In the genomic region with DNA sequence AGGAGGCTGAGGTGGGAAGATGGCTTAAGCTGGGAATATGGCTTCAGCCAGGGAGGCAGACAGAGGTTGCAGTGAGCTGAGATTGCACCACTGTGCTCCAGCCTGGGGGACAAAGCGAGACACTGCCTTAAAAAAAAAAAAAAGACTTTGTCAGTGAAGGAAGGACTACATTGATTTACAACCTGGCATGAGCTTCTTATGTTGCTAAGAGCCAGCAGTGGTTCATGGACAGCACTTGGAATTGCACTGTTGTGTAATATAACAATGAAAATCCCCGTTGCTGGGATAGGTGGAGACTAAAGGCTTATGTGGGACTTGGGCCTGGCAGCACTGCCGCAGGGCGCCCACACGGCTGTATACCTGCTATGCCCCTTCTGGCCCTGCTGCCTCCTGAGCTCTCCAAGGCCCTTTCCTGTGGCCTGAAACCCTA, we compare ENCODE assay signal across 1 cellular context.
TF ChIP-seq lines count a peak whose summit lies in the region.

No MANE protein-coding gene starts in this region.

TF ChIP-seq in HepG2, 621 proteins besides CTCF, POLR2A, EP300 and RAD21 (continued from another document):
- no peak for TF ChIP-seq SP5 (CRISPR knock-in tag; IDR thresholded peaks at IDR 0.05; ENCODE audit: borderline replicate concordance, low read depth)
- TF ChIP-seq RBM39 (IDR thresholded peaks at IDR 0.05; ENCODE audit: low read depth, low read length, poor library complexity, severe bottlenecking) = no peak
- TF ChIP-seq KMT2A (CRISPR knock-in tag; IDR thresholded peaks at IDR 0.05) = no peak
- TF ChIP-seq, protein P1, sequence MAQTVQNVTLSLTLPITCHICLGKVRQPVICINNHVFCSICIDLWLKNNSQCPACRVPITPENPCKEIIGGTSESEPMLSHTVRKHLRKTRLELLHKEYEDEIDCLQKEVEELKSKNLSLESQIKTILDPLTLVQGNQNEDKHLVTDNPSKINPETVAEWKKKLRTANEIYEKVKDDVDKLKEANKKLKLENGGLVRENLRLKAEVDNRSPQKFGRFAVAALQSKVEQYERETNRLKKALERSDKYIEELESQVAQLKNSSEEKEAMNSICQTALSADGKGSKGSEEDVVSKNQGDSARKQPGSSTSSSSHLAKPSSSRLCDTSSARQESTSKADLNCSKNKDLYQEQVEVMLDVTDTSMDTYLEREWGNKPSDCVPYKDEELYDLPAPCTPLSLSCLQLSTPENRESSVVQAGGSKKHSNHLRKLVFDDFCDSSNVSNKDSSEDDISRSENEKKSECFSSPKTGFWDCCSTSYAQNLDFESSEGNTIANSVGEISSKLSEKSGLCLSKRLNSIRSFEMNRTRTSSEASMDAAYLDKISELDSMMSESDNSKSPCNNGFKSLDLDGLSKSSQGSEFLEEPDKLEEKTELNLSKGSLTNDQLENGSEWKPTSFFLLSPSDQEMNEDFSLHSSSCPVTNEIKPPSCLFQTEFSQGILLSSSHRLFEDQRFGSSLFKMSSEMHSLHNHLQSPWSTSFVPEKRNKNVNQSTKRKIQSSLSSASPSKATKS (CRISPR knock-in tag; IDR thresholded peaks at IDR 0.05) = no peak
- TF ChIP-seq STAG1 (CRISPR knock-in tag; IDR thresholded peaks at IDR 0.05) = 0 out of 2 replicates have a peak, but pooled peaks have one; percentile 8
- TF ChIP-seq PLRG1 (conservative IDR thresholded peaks at IDR 0.05) = no peak
- no peak for TF ChIP-seq ZNF597 (CRISPR knock-in tag; IDR thresholded peaks at IDR 0.05)
- TF ChIP-seq NFE2L2 (IDR thresholded peaks at IDR 0.05; ENCODE audit: low read length) = no peak
- no peak; the same call in 1 of the 2 replicates for TF ChIP-seq HIC2 (CRISPR knock-in tag; IDR thresholded peaks at IDR 0.05; ENCODE audit: low read depth)
- peak; percentile 78 for TF ChIP-seq CEBPB (IDR thresholded peaks at IDR 0.05; ENCODE audit: borderline replicate concordance, low read depth, low read length)
- no peak for TF ChIP-seq ZNF30 (CRISPR knock-in tag; IDR thresholded peaks at IDR 0.05)
- TF ChIP-seq ATF6 (CRISPR knock-in tag; conservative IDR thresholded peaks at IDR 0.05) = no peak
- no peak for TF ChIP-seq SMARCC2 (IDR thresholded peaks at IDR 0.05)
- TF ChIP-seq ZBTB8A (CRISPR knock-in tag; IDR thresholded peaks at IDR 0.05; ENCODE audit: borderline replicate concordance, low read depth) = no peak
- no peak for TF ChIP-seq CENPX (CRISPR knock-in tag; IDR thresholded peaks at IDR 0.05)
- no peak for TF ChIP-seq ARNT (IDR thresholded peaks at IDR 0.05)
- TF ChIP-seq, protein P2, sequence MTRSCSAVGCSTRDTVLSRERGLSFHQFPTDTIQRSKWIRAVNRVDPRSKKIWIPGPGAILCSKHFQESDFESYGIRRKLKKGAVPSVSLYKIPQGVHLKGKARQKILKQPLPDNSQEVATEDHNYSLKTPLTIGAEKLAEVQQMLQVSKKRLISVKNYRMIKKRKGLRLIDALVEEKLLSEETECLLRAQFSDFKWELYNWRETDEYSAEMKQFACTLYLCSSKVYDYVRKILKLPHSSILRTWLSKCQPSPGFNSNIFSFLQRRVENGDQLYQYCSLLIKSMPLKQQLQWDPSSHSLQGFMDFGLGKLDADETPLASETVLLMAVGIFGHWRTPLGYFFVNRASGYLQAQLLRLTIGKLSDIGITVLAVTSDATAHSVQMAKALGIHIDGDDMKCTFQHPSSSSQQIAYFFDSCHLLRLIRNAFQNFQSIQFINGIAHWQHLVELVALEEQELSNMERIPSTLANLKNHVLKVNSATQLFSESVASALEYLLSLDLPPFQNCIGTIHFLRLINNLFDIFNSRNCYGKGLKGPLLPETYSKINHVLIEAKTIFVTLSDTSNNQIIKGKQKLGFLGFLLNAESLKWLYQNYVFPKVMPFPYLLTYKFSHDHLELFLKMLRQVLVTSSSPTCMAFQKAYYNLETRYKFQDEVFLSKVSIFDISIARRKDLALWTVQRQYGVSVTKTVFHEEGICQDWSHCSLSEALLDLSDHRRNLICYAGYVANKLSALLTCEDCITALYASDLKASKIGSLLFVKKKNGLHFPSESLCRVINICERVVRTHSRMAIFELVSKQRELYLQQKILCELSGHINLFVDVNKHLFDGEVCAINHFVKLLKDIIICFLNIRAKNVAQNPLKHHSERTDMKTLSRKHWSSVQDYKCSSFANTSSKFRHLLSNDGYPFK (CRISPR knock-in tag; IDR thresholded peaks at IDR 0.05; ENCODE audit: borderline replicate concordance) = 0 out of 2 replicates have a peak, but pooled peaks have one; percentile 47
- TF ChIP-seq FOXP4 (CRISPR knock-in tag; IDR thresholded peaks at IDR 0.05) = no peak
- no peak for TF ChIP-seq FOXP1 (IDR thresholded peaks at IDR 0.05)
- TF ChIP-seq FOXP1 (CRISPR knock-in tag; IDR thresholded peaks at IDR 0.05) = no peak
- 0 out of 2 replicates have a peak, but pooled peaks have one; percentile 9 for TF ChIP-seq HMG20A (CRISPR knock-in tag; IDR thresholded peaks at IDR 0.05; ENCODE audit: borderline replicate concordance)
- TF ChIP-seq FOSL1 (CRISPR knock-in tag; IDR thresholded peaks at IDR 0.05; ENCODE audit: borderline replicate concordance) = no peak
- TF ChIP-seq ZFY (CRISPR knock-in tag; IDR thresholded peaks at IDR 0.05) = peak; percentile 35; the same call in 1 of the 2 replicates
- TF ChIP-seq ZBTB7B (CRISPR knock-in tag; IDR thresholded peaks at IDR 0.05) = 0 out of 2 replicates have a peak, but pooled peaks have one; percentile 16
- no peak for TF ChIP-seq ZC3H13 (CRISPR knock-in tag; IDR thresholded peaks at IDR 0.05)
- no peak for TF ChIP-seq ELF1 (CRISPR knock-in tag; IDR thresholded peaks at IDR 0.05)
- no peak for TF ChIP-seq KLF15 (CRISPR knock-in tag; IDR thresholded peaks at IDR 0.05; ENCODE audit: borderline replicate concordance)
